25 cellular contexts compared by ENCODE assay signal in genomic region chr6:152166897-152167296, GRCh38.
"Had no signal": no experiment of that assay in that cellular context is flagged by ENCODE, and none has a peak within 500 bp of the region (broad histone marks: within the 10 kb centered on the region; RNA-seq: fewer than 3 reads in every experiment).

No MANE protein-coding gene starts in this region.

- DNase-seq: activated CD4-positive, alpha-beta T cell treated with anti-CD3 and anti-CD28 coated beads, Interleukin-2, amount 50 U/mL, for 4 hours; activated CD8-positive, alpha-beta memory T cell treated with anti-CD3 and anti-CD28 coated beads for 24 hours; activated CD8-positive, alpha-beta memory T cell treated with anti-CD3 and anti-CD28 coated beads, Interleukin-2, amount 50 U/mL, for 4 hours; activated T-cell treated with anti-CD3 and anti-CD28 coated beads, Interleukin-2, amount 50 U/mL, for 24 hours; amniotic stem cell; cerebellar nuclear complex; kidney glomerular epithelial cell; left lung; mammary epithelial cell; midbrain; pancreas; stimulated activated CD4-positive, alpha-beta T cell treated with anti-CD3 and anti-CD28 coated beads, Interleukin-15, amount 100 ng/mL, for 24 hours; stimulated activated CD8-positive, alpha-beta memory T cell treated with anti-CD3 and anti-CD28 coated beads, Interleukin-4, amount 100 ng/mL, for 48 hours; stimulated activated naive B cell treated with anti-CD40 and anti-IgM and Interleukin-4, amounts not matched to agents 10 μg/mL and 1 μg/mL and 100 μg/mL, for 72 hours; T-helper 9 cell; transverse colon had no signal

- H2AFZ ChIP-seq: hepatocyte had no signal

- H3K9me3 Mint-ChIP-seq: activated T-helper 17 cell treated with anti-CD3 and anti-CD28 coated beads, Interleukin-2, amount 50 U/mL, for 72 hours; natural killer cell treated with Interleukin-12 subunit alpha and Interleukin-12 subunit beta and Interleukin-15 and Interleukin-18, amount 100 ng/mL, for 72 hours had no signal

- H3K36me3 ChIP-seq: transverse colon had no signal

- H3K27me3 ChIP-seq: hepatocyte, left lung, neutrophil, pancreas, transverse colon had no signal

- H3K27ac Mint-ChIP-seq: activated naive CD4-positive, alpha-beta T cell treated with anti-CD3 and anti-CD28 coated beads, Interleukin-2, amount 50 U/mL, for 72 hours; activated T-cell treated with anti-CD3 and anti-CD28 coated beads, Interleukin-2, amount 50 U/mL, for 24 hours; activated T-helper 17 cell treated with anti-CD3 and anti-CD28 coated beads, Interleukin-2, amount 50 U/mL, for 72 hours; natural killer cell treated with Interleukin-12 subunit alpha and Interleukin-12 subunit beta and Interleukin-15 and Interleukin-18, amount 100 ng/mL, for 72 hours; stimulated activated naive B cell treated with anti-CD40 and anti-IgM and Interleukin-4, amounts not matched to agents 10 μg/mL and 1 μg/mL and 100 μg/mL, for 72 hours had no signal

- H3K27ac ChIP-seq: coronary artery, epithelial cell of prostate, hepatocyte, left lung, neutrophil, pancreas, transverse colon had no signal

- H3K4me2 ChIP-seq: hepatocyte, smooth muscle cell had no signal

- H3K4me1 ChIP-seq: left lung, pancreas had no signal

- H3K4me3 Mint-ChIP-seq: activated T-cell treated with anti-CD3 and anti-CD28 coated beads, Interleukin-2, amount 50 U/mL, for 24 hours; activated T-helper 17 cell treated with anti-CD3 and anti-CD28 coated beads, Interleukin-2, amount 50 U/mL, for 72 hours; natural killer cell treated with Interleukin-12 subunit alpha and Interleukin-12 subunit beta and Interleukin-15 and Interleukin-18, amount 100 ng/mL, for 72 hours; stimulated activated naive B cell treated with anti-CD40 and anti-IgM and Interleukin-4, amounts not matched to agents 10 μg/mL and 1 μg/mL and 100 μg/mL, for 72 hours had no signal

- ATAC-seq: activated naive CD4-positive, alpha-beta T cell treated with anti-CD3 and anti-CD28 coated beads, Interleukin-2, amount 50 U/mL, for 72 hours; activated T-helper 17 cell treated with anti-CD3 and anti-CD28 coated beads, Interleukin-2, amount 50 U/mL, for 72 hours; left lung; natural killer cell treated with Interleukin-12 subunit alpha and Interleukin-12 subunit beta and Interleukin-15 and Interleukin-18, amount 100 ng/mL, for 72 hours; pancreas; sciatic nerve; stimulated activated naive B cell treated with anti-CD40 and anti-IgM and Interleukin-4, amounts not matched to agents 10 μg/mL and 1 μg/mL and 100 μg/mL, for 72 hours had no signal

- H3K27me3 Mint-ChIP-seq: activated T-cell treated with anti-CD3 and anti-CD28 coated beads, Interleukin-2, amount 50 U/mL, for 24 hours; activated T-helper 17 cell treated with anti-CD3 and anti-CD28 coated beads, Interleukin-2, amount 50 U/mL, for 72 hours; natural killer cell treated with Interleukin-12 subunit alpha and Interleukin-12 subunit beta and Interleukin-15 and Interleukin-18, amount 100 ng/mL, for 72 hours; stimulated activated naive B cell treated with anti-CD40 and anti-IgM and Interleukin-4, amounts not matched to agents 10 μg/mL and 1 μg/mL and 100 μg/mL, for 72 hours had no signal

- H3K79me2 ChIP-seq: hepatocyte had no signal

- H3K9me3 ChIP-seq: left lung, neutrophil, pancreas, transverse colon had no signal

- H3K4me3 ChIP-seq: coronary artery, hepatocyte, left lung, pancreas, smooth muscle cell, transverse colon had no signal
